ENCODE assay signal across 17 cellular contexts in the genomic region with DNA sequence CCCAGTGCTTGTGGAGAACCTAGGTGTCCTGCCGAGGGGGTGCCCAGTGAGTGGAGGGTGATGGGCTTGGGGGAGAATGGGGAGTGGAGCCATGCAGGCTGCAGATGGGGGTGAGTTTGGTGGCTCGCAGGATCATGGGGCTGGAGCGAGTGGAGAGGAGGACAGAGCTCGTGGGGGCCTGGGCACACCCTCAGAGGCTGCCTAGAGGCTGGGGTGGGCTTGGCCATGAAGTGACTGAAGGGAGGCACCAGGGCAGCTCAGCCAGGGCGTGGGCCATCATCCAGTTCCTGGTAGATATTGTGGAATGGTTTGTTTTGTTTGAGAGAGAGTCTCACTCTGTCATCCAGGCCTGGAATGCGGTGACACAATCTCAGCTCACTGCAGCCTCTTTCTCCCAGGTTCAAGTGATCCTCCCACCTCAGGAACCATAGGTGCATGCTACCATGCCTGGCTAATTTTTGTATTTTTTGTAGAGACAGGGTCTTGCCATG. TPM values are rescaled to one million over a fixed set of nuclear protein-coding genes. Genes with fewer than 3 reads are reported as not detected.
DNase-seq lines count a peak whose midpoint lies in the region; ATAC-seq and TF ChIP-seq lines count a peak whose summit lies in the region.
"Had no signal": no experiment of that assay in that cellular context is flagged by ENCODE, and none has a peak within 500 bp of the region (broad histone marks: within the 10 kb centered on the region; RNA-seq: fewer than 3 reads in every experiment).

No MANE protein-coding gene starts in this region.

- 76 to 84% methylated on average over 6 of the region's 6 CpGs for WGBS in GM23248 (ENCODE audit: low coverage in 1 of 2, low lambda C conversion rate in 2 of 2, missing lambda C conversion rate in 2 of 2), 2 experiments
- 72 to 82% methylated on average over 5 to 6 of the region's 6 CpGs for WGBS in thyroid gland, 2 donors

- H3K27me3 ChIP-seq in GM23248 (replicated peaks; ENCODE audit: insufficient read depth) (no peaks in the 10 kb centered on the region), PC-9 (ENCODE audit: insufficient read depth, low read depth) (no peaks in the 10 kb centered on the region), thyroid gland (no peaks in the 10 kb centered on the region)
- H3K27me3 ChIP-seq: body of pancreas had no signal

- in situ Hi-C loops in GM23248 (cut with MboI) = no loop called here

- DNase-seq in GM23248 (peak; percentile 30), PC-9 (peak; percentile 52 to 58), kidney tubule cell (ENCODE audit: low spot score) (peak; percentile 69), thyroid gland (peak; percentile 77 to 81), cardiac septum (ENCODE audit: low spot score) (no peak)
- DNase-seq: activated CD8-positive, alpha-beta memory T cell treated with anti-CD3 and anti-CD28 coated beads, Interleukin-2, amount 50 U/mL, for 48 hours; body of pancreas; C1 segment of cervical spinal cord; erythroblast; NCI-H1048; NCI-H2081 treated with DMSO at 0.1 percent for 48 hours; NCI-H524 treated with DMSO at 0.1 percent for 48 hours; psoas muscle; stimulated activated CD4-positive, alpha-beta T cell treated with anti-CD3 and anti-CD28 coated beads, Interleukin-12 subunit alpha, Interleukin-12 subunit beta, amount 100 ng/mL, for 4 hours had no signal

- TF ChIP-seq CTCF in PC-9 (conservative IDR thresholded peaks at IDR 0.05) = 0 out of 2 replicates have a peak, but pooled peaks have one; percentile 23
- TF ChIP-seq CTCF in thyroid gland (IDR thresholded peaks at IDR 0.05) = no peak

- H3K27ac ChIP-seq in GM23248 (no peak overlapping the region), PC-9 (no peak overlapping the region), thyroid gland (peak overlapping the region; percentile 53 to 71 (median 62))
- H3K27ac ChIP-seq: body of pancreas, psoas muscle had no signal

- H3F3A ChIP-seq in GM23248 (ENCODE audit: insufficient read depth) (no peaks in the 10 kb centered on the region), PC-9 (ENCODE audit: insufficient read depth, low read depth) (peaks cover 8% of the 10 kb centered on the region; the same call in 1 of the 2 replicates)

- H2AFZ ChIP-seq in GM23248 (no peak overlapping the region), PC-9 (no peak overlapping the region)

- H3K4me3 ChIP-seq in GM23248 = no peak overlapping the region
- no peak overlapping the region for H3K4me3 ChIP-seq in PC-9
- H3K4me3 ChIP-seq in thyroid gland (replicated peaks in 1 of 3) = no peak overlapping the region
- H3K4me3 ChIP-seq: body of pancreas, psoas muscle had no signal

- no TSS peak for BruUV-seq in PC-9 (replicated peaks; lab: Mats Ljungman, UMichigan)

- H3K4me1 ChIP-seq in GM23248 (ENCODE audit: insufficient read depth) (no peaks in the 10 kb centered on the region), PC-9 (replicated peaks; ENCODE audit: insufficient read depth) (no peaks in the 10 kb centered on the region), thyroid gland (peaks cover 32 to 40% of the 10 kb centered on the region in 2 donors)

- H4K20me1 ChIP-seq in GM23248 (ENCODE audit: insufficient read depth) (no peaks in the 10 kb centered on the region), PC-9 (ENCODE audit: insufficient read depth) (no peaks in the 10 kb centered on the region)

- no peak for TF ChIP-seq POLR2A in thyroid gland (IDR thresholded peaks at IDR 0.05)

- H3K4me2 ChIP-seq in GM23248 (ENCODE audit: unreplicated experiment) = no peak overlapping the region
- no peak overlapping the region for H3K4me2 ChIP-seq in PC-9

- H3K36me3 ChIP-seq in GM23248 (ENCODE audit: low read depth) (peaks cover 18% of the 10 kb centered on the region; the same call in 1 of the 2 replicates), PC-9 (ENCODE audit: low read depth) (0 out of 2 replicates have a peak, but pooled peaks cover 12% of the 10 kb centered on the region), thyroid gland (no peaks in the 10 kb centered on the region)

- H3K9me2 ChIP-seq in GM23248 (ENCODE audit: insufficient read depth) (no peaks in the 10 kb centered on the region), PC-9 (ENCODE audit: insufficient read depth) (no peaks in the 10 kb centered on the region)

- H3K9ac ChIP-seq in GM23248 = no peak overlapping the region

- intact Hi-C loops in PC-9 (cut with micrococcal nuclease; ENCODE audit: unreplicated experiment) (no loop called here), thyroid gland (cut with DNase I) (no loop called here), cardiac septum (cut with DNase I) (no loop called here)

- no peak for ATAC-seq in GM19035 (IDR thresholded peaks at IDR 0.05; ENCODE audit: unreplicated experiment)
- no peak for ATAC-seq in GM18907 (IDR thresholded peaks at IDR 0.05; ENCODE audit: unreplicated experiment)
- ATAC-seq: body of pancreas, psoas muscle had no signal

- no peaks in the 10 kb centered on the region for H3K9me3 ChIP-seq in GM23248 (ENCODE audit: low read depth)
- H3K9me3 ChIP-seq in PC-9 (ENCODE audit: insufficient read depth, low read depth) = no peaks in the 10 kb centered on the region
- H3K9me3 ChIP-seq in thyroid gland = no peaks in the 10 kb centered on the region
- H3K9me3 ChIP-seq: body of pancreas, psoas muscle had no signal

- CTCF ChIA-PET in PC-9 (lab: Charles Lee) = interaction anchor here (0.6 to 0.7 kb wide), 3 partner anchors 181 to 1110 kb away, joined by 3 to 11 read pairs (median 3); no protein-coding TSS in a partner anchor

- H3K79me2 ChIP-seq in GM23248 (ENCODE audit: insufficient read depth) (no peaks in the 10 kb centered on the region), PC-9 (ENCODE audit: low read depth) (no peaks in the 10 kb centered on the region)

- POLR2A ChIA-PET in PC-9 (lab: Charles Lee; ENCODE audit: unreplicated experiment) = no interaction called here

RNA-seq across cellular contexts. Expression of a gene that starts 43.4 kb away (rescaled TPM):
- total RNA-seq in GM23248 (2014; rRNA removed; shearing (Covaris generic)) = not detected in 2 replicates
- not detected in 2 replicates for polyA plus RNA-seq in GM23248 (2016; fragmentation: Nextera tagmentation; extraction: Ambion mirVana)
- total RNA-seq in PC-9 (2021) = 21.8 and 36.5 TPM in 2 replicates
- 10 to 100 TPM in 1 of 4 donors, 1 to 10 TPM in 3; 1.3 to 18.8 (median 3.3) TPM for total RNA-seq in thyroid gland
- not detected for total RNA-seq in cardiac septum
- total RNA-seq: psoas muscle, SK-MEL-5 had no signal

Comparison
In these comparisons a context has a peak if more than half of its experiments do, and no peak if none do; other contexts are left out.
1. H3K27ac ChIP-seq: peak in thyroid gland (3 of 3); none in GM23248 (single experiment) and PC-9 (single experiment).